Comparison of ENCODE assay signal across 1 cellular context in the genomic region with DNA sequence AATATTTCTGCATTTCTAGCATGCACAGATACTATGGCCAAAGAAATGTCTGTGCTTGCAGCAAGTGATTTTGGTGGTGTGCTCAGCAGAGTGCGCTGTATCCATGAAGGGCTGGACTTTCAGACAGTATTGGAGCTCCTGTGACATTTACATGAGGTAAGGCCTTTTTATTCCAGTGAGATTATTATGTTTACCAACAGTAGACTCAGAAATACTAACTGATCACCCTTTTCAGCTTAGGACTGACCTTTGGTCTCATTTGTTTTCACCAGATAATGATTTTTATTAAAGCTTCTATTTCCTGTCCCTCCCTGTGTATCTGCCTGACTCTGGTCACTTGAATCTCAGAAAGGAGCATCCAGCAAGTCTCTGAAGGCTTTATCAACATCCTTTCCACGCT.
TF ChIP-seq lines count a peak whose summit lies in the region.

No MANE protein-coding gene starts in this region.

TF ChIP-seq in H1, 55 proteins besides CTCF, POLR2A, EP300 and RAD21:
- TF ChIP-seq, protein P1, sequence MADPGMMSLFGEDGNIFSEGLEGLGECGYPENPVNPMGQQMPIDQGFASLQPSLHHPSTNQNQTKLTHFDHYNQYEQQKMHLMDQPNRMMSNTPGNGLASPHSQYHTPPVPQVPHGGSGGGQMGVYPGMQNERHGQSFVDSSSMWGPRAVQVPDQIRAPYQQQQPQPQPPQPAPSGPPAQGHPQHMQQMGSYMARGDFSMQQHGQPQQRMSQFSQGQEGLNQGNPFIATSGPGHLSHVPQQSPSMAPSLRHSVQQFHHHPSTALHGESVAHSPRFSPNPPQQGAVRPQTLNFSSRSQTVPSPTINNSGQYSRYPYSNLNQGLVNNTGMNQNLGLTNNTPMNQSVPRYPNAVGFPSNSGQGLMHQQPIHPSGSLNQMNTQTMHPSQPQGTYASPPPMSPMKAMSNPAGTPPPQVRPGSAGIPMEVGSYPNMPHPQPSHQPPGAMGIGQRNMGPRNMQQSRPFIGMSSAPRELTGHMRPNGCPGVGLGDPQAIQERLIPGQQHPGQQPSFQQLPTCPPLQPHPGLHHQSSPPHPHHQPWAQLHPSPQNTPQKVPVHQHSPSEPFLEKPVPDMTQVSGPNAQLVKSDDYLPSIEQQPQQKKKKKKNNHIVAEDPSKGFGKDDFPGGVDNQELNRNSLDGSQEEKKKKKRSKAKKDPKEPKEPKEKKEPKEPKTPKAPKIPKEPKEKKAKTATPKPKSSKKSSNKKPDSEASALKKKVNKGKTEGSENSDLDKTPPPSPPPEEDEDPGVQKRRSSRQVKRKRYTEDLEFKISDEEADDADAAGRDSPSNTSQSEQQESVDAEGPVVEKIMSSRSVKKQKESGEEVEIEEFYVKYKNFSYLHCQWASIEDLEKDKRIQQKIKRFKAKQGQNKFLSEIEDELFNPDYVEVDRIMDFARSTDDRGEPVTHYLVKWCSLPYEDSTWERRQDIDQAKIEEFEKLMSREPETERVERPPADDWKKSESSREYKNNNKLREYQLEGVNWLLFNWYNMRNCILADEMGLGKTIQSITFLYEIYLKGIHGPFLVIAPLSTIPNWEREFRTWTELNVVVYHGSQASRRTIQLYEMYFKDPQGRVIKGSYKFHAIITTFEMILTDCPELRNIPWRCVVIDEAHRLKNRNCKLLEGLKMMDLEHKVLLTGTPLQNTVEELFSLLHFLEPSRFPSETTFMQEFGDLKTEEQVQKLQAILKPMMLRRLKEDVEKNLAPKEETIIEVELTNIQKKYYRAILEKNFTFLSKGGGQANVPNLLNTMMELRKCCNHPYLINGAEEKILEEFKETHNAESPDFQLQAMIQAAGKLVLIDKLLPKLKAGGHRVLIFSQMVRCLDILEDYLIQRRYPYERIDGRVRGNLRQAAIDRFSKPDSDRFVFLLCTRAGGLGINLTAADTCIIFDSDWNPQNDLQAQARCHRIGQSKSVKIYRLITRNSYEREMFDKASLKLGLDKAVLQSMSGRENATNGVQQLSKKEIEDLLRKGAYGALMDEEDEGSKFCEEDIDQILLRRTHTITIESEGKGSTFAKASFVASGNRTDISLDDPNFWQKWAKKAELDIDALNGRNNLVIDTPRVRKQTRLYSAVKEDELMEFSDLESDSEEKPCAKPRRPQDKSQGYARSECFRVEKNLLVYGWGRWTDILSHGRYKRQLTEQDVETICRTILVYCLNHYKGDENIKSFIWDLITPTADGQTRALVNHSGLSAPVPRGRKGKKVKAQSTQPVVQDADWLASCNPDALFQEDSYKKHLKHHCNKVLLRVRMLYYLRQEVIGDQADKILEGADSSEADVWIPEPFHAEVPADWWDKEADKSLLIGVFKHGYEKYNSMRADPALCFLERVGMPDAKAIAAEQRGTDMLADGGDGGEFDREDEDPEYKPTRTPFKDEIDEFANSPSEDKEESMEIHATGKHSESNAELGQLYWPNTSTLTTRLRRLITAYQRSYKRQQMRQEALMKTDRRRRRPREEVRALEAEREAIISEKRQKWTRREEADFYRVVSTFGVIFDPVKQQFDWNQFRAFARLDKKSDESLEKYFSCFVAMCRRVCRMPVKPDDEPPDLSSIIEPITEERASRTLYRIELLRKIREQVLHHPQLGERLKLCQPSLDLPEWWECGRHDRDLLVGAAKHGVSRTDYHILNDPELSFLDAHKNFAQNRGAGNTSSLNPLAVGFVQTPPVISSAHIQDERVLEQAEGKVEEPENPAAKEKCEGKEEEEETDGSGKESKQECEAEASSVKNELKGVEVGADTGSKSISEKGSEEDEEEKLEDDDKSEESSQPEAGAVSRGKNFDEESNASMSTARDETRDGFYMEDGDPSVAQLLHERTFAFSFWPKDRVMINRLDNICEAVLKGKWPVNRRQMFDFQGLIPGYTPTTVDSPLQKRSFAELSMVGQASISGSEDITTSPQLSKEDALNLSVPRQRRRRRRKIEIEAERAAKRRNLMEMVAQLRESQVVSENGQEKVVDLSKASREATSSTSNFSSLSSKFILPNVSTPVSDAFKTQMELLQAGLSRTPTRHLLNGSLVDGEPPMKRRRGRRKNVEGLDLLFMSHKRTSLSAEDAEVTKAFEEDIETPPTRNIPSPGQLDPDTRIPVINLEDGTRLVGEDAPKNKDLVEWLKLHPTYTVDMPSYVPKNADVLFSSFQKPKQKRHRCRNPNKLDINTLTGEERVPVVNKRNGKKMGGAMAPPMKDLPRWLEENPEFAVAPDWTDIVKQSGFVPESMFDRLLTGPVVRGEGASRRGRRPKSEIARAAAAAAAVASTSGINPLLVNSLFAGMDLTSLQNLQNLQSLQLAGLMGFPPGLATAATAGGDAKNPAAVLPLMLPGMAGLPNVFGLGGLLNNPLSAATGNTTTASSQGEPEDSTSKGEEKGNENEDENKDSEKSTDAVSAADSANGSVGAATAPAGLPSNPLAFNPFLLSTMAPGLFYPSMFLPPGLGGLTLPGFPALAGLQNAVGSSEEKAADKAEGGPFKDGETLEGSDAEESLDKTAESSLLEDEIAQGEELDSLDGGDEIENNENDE (IDR thresholded peaks at IDR 0.05; ENCODE audit: insufficient replicate concordance, low read length): no peak
- no peak for TF ChIP-seq EGR1 (IDR thresholded peaks at IDR 0.05; ENCODE audit: borderline replicate concordance, low read depth, low read length)
- no peak for TF ChIP-seq JUN (IDR thresholded peaks at IDR 0.05; ENCODE audit: low read depth, low read length)
- TF ChIP-seq CBX5 (IDR thresholded peaks at IDR 0.05; ENCODE audit: low read depth, low read length): no peak
- TF ChIP-seq, protein P2, sequence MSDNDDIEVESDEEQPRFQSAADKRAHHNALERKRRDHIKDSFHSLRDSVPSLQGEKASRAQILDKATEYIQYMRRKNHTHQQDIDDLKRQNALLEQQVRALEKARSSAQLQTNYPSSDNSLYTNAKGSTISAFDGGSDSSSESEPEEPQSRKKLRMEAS (IDR thresholded peaks at IDR 0.05): no peak
- TF ChIP-seq, protein P3, sequence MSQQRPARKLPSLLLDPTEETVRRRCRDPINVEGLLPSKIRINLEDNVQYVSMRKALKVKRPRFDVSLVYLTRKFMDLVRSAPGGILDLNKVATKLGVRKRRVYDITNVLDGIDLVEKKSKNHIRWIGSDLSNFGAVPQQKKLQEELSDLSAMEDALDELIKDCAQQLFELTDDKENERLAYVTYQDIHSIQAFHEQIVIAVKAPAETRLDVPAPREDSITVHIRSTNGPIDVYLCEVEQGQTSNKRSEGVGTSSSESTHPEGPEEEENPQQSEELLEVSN (IDR thresholded peaks at IDR 0.05): no peak
- no peak for TF ChIP-seq CTBP2 (IDR thresholded peaks at IDR 0.05; ENCODE audit: borderline replicate concordance, insufficient read depth, insufficient read length, low read length)
- TF ChIP-seq ASH2L (IDR thresholded peaks at IDR 0.05; ENCODE audit: low read length): no peak
- no peak for TF ChIP-seq TAF7 (optimal IDR thresholded peaks at IDR 0.05; ENCODE audit: borderline replicate concordance, low read depth, low read length)
- TF ChIP-seq SAP30 (IDR thresholded peaks at IDR 0.05; ENCODE audit: insufficient read depth, insufficient replicate concordance, low read length): no peak
- TF ChIP-seq RFX5 (IDR thresholded peaks at IDR 0.05; ENCODE audit: borderline replicate concordance, low read depth, low read length): no peak
- TF ChIP-seq KDM1A (IDR thresholded peaks at IDR 0.05; ENCODE audit: borderline replicate concordance, low read length): no peak
- no peak for TF ChIP-seq TCF12 (IDR thresholded peaks at IDR 0.05; ENCODE audit: low read depth, low read length)
- no peak for TF ChIP-seq CHD2 (IDR thresholded peaks at IDR 0.05; ENCODE audit: low read length)
